Comparison of ENCODE assay signal across 1 cellular context in the genomic region with DNA sequence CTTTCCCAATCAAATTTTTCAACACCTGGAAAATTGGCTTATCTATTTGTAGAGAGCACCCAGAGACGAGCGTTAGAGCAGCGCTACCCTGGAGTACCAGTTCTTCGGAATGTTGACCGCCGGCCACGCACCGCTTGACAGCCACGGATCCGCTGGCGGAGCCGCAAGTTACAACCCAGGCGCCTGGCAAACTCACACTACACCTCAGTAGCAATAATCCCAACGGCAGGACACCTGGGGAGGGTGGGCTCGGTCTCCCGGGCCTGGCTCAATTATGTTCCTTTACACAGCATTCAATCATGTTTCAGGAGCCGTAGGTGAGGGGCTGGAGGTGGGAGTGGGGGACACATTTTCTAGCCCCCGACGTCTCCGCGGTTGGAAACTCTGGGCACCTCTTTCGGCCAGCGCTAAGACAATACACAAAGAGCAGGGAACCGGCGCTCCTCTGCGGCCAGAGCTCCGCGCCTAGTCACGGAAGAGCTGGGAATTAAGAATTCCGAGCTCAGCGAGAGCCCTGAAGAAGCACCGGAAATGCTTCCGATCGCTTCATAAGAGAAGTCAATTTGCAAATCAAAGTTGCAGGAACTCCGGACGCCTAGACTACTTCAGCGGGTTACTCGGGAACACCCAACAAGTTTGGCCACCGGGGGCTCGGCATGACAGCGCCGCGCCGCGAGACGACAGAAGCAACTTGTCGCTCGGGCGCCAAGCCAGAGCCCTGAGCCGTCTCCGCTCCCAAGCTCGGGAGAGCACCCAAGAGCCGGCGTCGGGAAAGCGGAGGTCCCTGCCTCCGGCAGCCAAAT.
TF ChIP-seq lines count a peak whose summit lies in the region.

No MANE protein-coding gene starts in this region.

TF ChIP-seq in WTC11, 78 proteins besides CTCF, POLR2A, EP300 and RAD21 (continued from another document):
- TF ChIP-seq, protein P1, sequence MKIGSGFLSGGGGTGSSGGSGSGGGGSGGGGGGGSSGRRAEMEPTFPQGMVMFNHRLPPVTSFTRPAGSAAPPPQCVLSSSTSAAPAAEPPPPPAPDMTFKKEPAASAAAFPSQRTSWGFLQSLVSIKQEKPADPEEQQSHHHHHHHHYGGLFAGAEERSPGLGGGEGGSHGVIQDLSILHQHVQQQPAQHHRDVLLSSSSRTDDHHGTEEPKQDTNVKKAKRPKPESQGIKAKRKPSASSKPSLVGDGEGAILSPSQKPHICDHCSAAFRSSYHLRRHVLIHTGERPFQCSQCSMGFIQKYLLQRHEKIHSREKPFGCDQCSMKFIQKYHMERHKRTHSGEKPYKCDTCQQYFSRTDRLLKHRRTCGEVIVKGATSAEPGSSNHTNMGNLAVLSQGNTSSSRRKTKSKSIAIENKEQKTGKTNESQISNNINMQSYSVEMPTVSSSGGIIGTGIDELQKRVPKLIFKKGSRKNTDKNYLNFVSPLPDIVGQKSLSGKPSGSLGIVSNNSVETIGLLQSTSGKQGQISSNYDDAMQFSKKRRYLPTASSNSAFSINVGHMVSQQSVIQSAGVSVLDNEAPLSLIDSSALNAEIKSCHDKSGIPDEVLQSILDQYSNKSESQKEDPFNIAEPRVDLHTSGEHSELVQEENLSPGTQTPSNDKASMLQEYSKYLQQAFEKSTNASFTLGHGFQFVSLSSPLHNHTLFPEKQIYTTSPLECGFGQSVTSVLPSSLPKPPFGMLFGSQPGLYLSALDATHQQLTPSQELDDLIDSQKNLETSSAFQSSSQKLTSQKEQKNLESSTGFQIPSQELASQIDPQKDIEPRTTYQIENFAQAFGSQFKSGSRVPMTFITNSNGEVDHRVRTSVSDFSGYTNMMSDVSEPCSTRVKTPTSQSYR (CRISPR knock-in tag; IDR thresholded peaks at IDR 0.05), result no peak
- TF ChIP-seq ETV6 (CRISPR knock-in tag; IDR thresholded peaks at IDR 0.05), result peak; percentile 65
TF ChIP-seq in WTC11: peak in this region for 7.
